Comparison of ENCODE assay signal across 13 cellular contexts in genomic region chr2:45765847-45766254, GRCh38.
DNase-seq lines count a peak whose midpoint lies in the region; ATAC-seq and TF ChIP-seq lines count a peak whose summit lies in the region.
"Had no signal": no experiment of that assay in that cellular context is flagged by ENCODE, and none has a peak within 500 bp of the region (broad histone marks: within the 10 kb centered on the region; RNA-seq: fewer than 3 reads in every experiment).

No MANE protein-coding gene starts in this region.

- peak; percentile 77 for ATAC-seq in Right ventricle myocardium superior (ENCODE audit: poor library complexity)
- no peak for ATAC-seq in HG03135 (IDR thresholded peaks at IDR 0.05; ENCODE audit: unreplicated experiment)
- ATAC-seq in HG03442 (IDR thresholded peaks at IDR 0.05; ENCODE audit: unreplicated experiment) = no peak

- H3K27ac Mint-ChIP-seq in progenitor cell of endocrine pancreas = peak overlapping the region; percentile 48
- H3K27ac Mint-ChIP-seq: activated naive CD8-positive, alpha-beta T cell treated with anti-CD3 and anti-CD28 coated beads for 36 hours had no signal

- DNase-seq in DMS79 treated with DMSO at 0.1 percent for 48 hours (lab: John Stamatoyannopoulos, UW) (peak; percentile 18), NCI-H345 (lab: John Stamatoyannopoulos, UW) (peak; percentile 53), Right ventricle myocardium superior (no peak), progenitor cell of endocrine pancreas (ENCODE audit: low spot score, unreplicated experiment) (no peak), C1 segment of cervical spinal cord (lab: John Stamatoyannopoulos, UW) (no peak)
- DNase-seq in activated CD8-positive, alpha-beta memory T cell treated with anti-CD3 and anti-CD28 coated beads, Interleukin-2, amount 50 U/mL, for 4 hours = no peak
- DNase-seq: activated naive CD8-positive, alpha-beta T cell treated with anti-CD3 and anti-CD28 coated beads for 36 hours; COR-L47; NCI-H1436; PC-9; T1000 had no signal

- no peak overlapping the region for H3K4me3 Mint-ChIP-seq in progenitor cell of endocrine pancreas (ENCODE audit: low read depth)
- H3K4me3 Mint-ChIP-seq: activated naive CD8-positive, alpha-beta T cell treated with anti-CD3 and anti-CD28 coated beads for 36 hours had no signal

- no peak for TF ChIP-seq CTCF in progenitor cell of endocrine pancreas (IDR thresholded peaks at IDR 0.05; ENCODE audit: unreplicated experiment)

- peaks cover 3% of the 10 kb centered on the region for H3K9me3 Mint-ChIP-seq in progenitor cell of endocrine pancreas (ENCODE audit: low read depth)
- H3K9me3 Mint-ChIP-seq: activated naive CD8-positive, alpha-beta T cell treated with anti-CD3 and anti-CD28 coated beads for 36 hours had no signal

- H3K4me1 Mint-ChIP-seq in progenitor cell of endocrine pancreas (ENCODE audit: low read depth) = peaks cover 3% of the 10 kb centered on the region

- H3K36me3 Mint-ChIP-seq in progenitor cell of endocrine pancreas (ENCODE audit: insufficient read depth) = no peaks in the 10 kb centered on the region
- H3K36me3 Mint-ChIP-seq: activated naive CD8-positive, alpha-beta T cell treated with anti-CD3 and anti-CD28 coated beads for 36 hours had no signal

- H3K27me3 Mint-ChIP-seq in progenitor cell of endocrine pancreas = peaks cover 13% of the 10 kb centered on the region
- H3K27me3 Mint-ChIP-seq: activated naive CD8-positive, alpha-beta T cell treated with anti-CD3 and anti-CD28 coated beads for 36 hours had no signal

- intact Hi-C loops in Right ventricle myocardium superior (cut with DNase I) = no loop called here

Comparison
In these comparisons a context has a peak if more than half of its experiments do, and no peak if none do; other contexts are left out.
1. DNase-seq: peak in DMS79 treated with DMSO at 0.1 percent for 48 hours (single experiment) and NCI-H345 (single experiment); none in Right ventricle myocardium superior (single experiment), progenitor cell of endocrine pancreas (single experiment), C1 segment of cervical spinal cord (0 of 14) and activated CD8-positive, alpha-beta memory T cell treated with anti-CD3 and anti-CD28 coated beads, Interleukin-2, amount 50 U/mL, for 4 hours (single experiment).